Comparison of ENCODE assay signal across 7 cellular contexts in the genomic region with DNA sequence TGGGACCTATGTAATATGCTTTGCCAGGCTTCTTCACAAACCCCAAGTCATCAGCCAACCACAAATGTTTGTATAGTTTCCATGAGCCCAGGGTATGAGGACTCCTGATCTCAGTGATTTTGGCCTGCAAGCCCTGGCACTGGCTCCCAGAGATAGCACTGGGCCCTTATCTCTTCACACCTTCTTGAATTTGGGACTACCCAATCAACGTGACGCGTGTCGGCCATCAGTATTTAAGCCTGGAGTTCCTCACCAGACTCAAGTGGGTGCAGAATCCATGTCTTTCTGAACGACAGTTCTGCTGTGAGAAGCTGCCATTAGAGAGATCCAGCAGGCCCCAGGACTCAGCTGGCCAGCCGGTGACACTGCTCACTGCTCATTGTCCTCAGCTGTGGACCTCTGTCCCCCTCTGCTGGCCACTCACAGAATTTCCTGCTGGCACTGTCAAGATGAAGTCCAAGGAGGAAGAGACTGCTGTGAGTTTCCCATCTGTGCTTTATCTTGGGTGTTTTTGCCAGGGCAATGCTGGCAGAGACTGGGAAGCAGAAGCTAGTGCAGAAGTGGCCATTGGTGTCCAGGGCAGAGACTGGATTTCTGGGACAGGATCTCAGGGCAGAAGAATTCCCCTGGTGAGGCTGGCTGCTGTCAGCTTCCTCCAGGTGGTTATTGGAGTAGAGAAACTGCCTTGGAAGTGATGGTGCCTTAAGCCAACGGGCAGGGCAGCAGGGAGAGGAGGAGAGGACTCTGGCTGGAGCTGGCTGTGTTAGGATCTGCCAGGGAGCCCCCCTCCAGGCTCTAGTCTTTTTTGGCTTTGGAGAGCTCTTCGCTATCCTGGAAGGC. TPM values are rescaled to one million over a fixed set of nuclear protein-coding genes. Genes with fewer than 3 reads are reported as not detected.
DNase-seq lines count a peak whose midpoint lies in the region; TF ChIP-seq lines count a peak whose summit lies in the region.

No MANE protein-coding gene starts in this region.

- TF ChIP-seq CTCF in GM13976 (IDR thresholded peaks at IDR 0.05; ENCODE audit: borderline replicate concordance, control extremely low read depth, extremely low read depth, insufficient read depth, missing control alignments) (peak; percentile 96), stomach (IDR thresholded peaks at IDR 0.05) (peak in 6 of 7 experiments; percentile 67 to 98 (median 94))

- no peak overlapping the region for H3K27ac ChIP-seq in neuronal stem cell (replicated peaks; ENCODE audit: low read length)
- peak overlapping the region in 1 of 5 donors; percentile 28 for H3K27ac ChIP-seq in stomach

- H3K14ac ChIP-seq in neuronal stem cell (ENCODE audit: low read length) = no peak overlapping the region

- H2AK5ac ChIP-seq in neuronal stem cell (ENCODE audit: low read depth, low read length) = peak overlapping the region; percentile 51

- no peak overlapping the region for H3K9ac ChIP-seq in neuronal stem cell (ENCODE audit: low read depth, low read length, poor library complexity)

- H2BK120ac ChIP-seq in neuronal stem cell (ENCODE audit: low read depth, low read length) = no peak overlapping the region

- H3K4me1 ChIP-seq in neuronal stem cell (ENCODE audit: control insufficient read depth in 2 of 2, insufficient read depth in 1 of 2, low read depth in 1 of 2, low read length in 2 of 2) (peaks cover 4 to 5% of the 10 kb centered on the region in 2 donors), stomach (peaks cover 11 to 31% (median 15%) of the 10 kb centered on the region in 4 donors)

- H3K4me3 ChIP-seq in neuronal stem cell (ENCODE audit: low read length in 2 of 2) (no peak overlapping the region), stomach (no peak overlapping the region)

- intact Hi-C loops in stomach (cut with DNase I; ENCODE audit: low total_unique reads) = loop anchor here (10.0 kb wide), 2 partner anchors 131 to 281 kb away; partner anchors contain the start of gene RBBP5

- no peak overlapping the region for H2BK5ac ChIP-seq in neuronal stem cell (ENCODE audit: low read length)

- TF ChIP-seq EP300 in stomach (IDR thresholded peaks at IDR 0.05) = peak; percentile 11

- in situ Hi-C loops in GM13976 (cut with MboI; ENCODE audit: low sequenced_read_pairs, unreplicated experiment) = loop anchor here (10.0 kb wide), 1 partner anchor 261 kb away; no protein-coding TSS in a partner anchor

- peaks cover 0 to 2% of the 10 kb centered on the region in 2 donors for H3K36me3 ChIP-seq in neuronal stem cell (replicated peaks in 1 of 2; ENCODE audit: control insufficient read depth in 2 of 2, insufficient read depth in 2 of 2, low read length in 2 of 2)
- no peaks in the 10 kb centered on the region for H3K36me3 ChIP-seq in stomach

- H4K91ac ChIP-seq in neuronal stem cell (ENCODE audit: low read depth, low read length, poor library complexity) = no peak overlapping the region

- H2AFZ ChIP-seq in neuronal stem cell (ENCODE audit: low read length) = peak overlapping the region; percentile 86

- no peak overlapping the region for H3K18ac ChIP-seq in neuronal stem cell (ENCODE audit: low read length)

- no peaks in the 10 kb centered on the region for H3K9me3 ChIP-seq in neuronal stem cell (replicated peaks in 1 of 2; ENCODE audit: control insufficient read depth in 2 of 2, insufficient read depth in 1 of 2, low read depth in 1 of 2, low read length in 2 of 2)
- H3K9me3 ChIP-seq in stomach = no peaks in the 10 kb centered on the region

- H3K4me2 ChIP-seq in neuronal stem cell (ENCODE audit: insufficient read depth, low read length, poor library complexity, severe bottlenecking) = no peak overlapping the region

- H2BK12ac ChIP-seq in neuronal stem cell (ENCODE audit: low read length) = no peak overlapping the region

- H3K4ac ChIP-seq in neuronal stem cell (ENCODE audit: low read length) = no peak overlapping the region

- no peak overlapping the region for H2BK15ac ChIP-seq in neuronal stem cell (ENCODE audit: low read length)

- H3K79me1 ChIP-seq in neuronal stem cell (ENCODE audit: low read depth, low read length) = no peaks in the 10 kb centered on the region

- no peak overlapping the region for H3K23ac ChIP-seq in neuronal stem cell (ENCODE audit: low read depth, low read length, poor library complexity)

- peak; percentile 88 for DNase-seq in GM13976 (ENCODE audit: low spot score)
- DNase-seq in M059J (ENCODE audit: low read depth) = peak; percentile 79
- peak; percentile 75 for DNase-seq in RPMI7951 (ENCODE audit: low read depth)
- DNase-seq in activated T-helper 1 cell treated with anti-CD3 and anti-CD28 coated beads, Interleukin-2, amount 50 U/mL, for 16 hours (ENCODE audit: low read depth in 1 of 2, low spot score in 1 of 2) = peak; percentile 74
- peak; percentile 72 for DNase-seq in fibroblast of the conjunctiva (ENCODE audit: low read depth)
- peak; percentile 78 for DNase-seq in neuronal stem cell (ENCODE audit: low spot score)
- peak; percentile 92 for DNase-seq in stomach

- no peak for TF ChIP-seq POLR2A in stomach (IDR thresholded peaks at IDR 0.05)

- WGBS in neuronal stem cell (ENCODE audit: extremely low coverage in 2 of 2, insufficient read length in 2 of 2, insufficient replicate concordance in 1 of 2), 2 donors = no CpG with 5 or more reads among the region's 8 CpGs
- WGBS in stomach, 5 donors = 21 to 41% (median 27%) methylated on average over 4 to 8 of the region's 8 CpGs

- H3K27me3 ChIP-seq in neuronal stem cell (ENCODE audit: control insufficient read depth in 3 of 3, insufficient read depth in 3 of 3, low read depth in 1 of 3, low read length in 3 of 3) (no peaks in the 10 kb centered on the region), stomach (no peaks in the 10 kb centered on the region)

- no peak overlapping the region for H4K8ac ChIP-seq in neuronal stem cell (ENCODE audit: low read depth, low read length)

RNA-seq across cellular contexts. Expression of gene TMCC2, which starts 28.4 kb away (rescaled TPM):
- 0.69 and 2.7 TPM in 2 replicates for total RNA-seq in M059J (2014; rRNA removed; shearing (Covaris generic))
- total RNA-seq in RPMI7951 (2014; rRNA removed; shearing (Covaris generic)) = 0.48 and 1.1 TPM in 2 replicates
- polyA plus RNA-seq in neuronal stem cell (2013, experiment 1 of 2) = 13.3 TPM
- polyA plus RNA-seq in neuronal stem cell (2013, experiment 2 of 2) = 12.9 TPM
- total RNA-seq in stomach = 1 to 10 TPM in 2 of 5 donors, under 1 TPM in 1, not detected in 2; 0.45 to 3.1 (median 1.4) TPM
- polyA plus RNA-seq in stomach = 1 to 10 TPM in 2 of 3 donors, under 1 TPM in 1; 0.78 to 1.8 (median 1.5) TPM

RNA-seq across cellular contexts. Expression of gene DSTYK, which starts 44.7 kb away (rescaled TPM):
- total RNA-seq in M059J (2014; rRNA removed; shearing (Covaris generic)) = 5.3 and 7.4 TPM in 2 replicates
- 4.4 and 5.0 TPM in 2 replicates for total RNA-seq in RPMI7951 (2014; rRNA removed; shearing (Covaris generic))
- 6.2 TPM for polyA plus RNA-seq in neuronal stem cell (2013, experiment 1 of 2)
- 6.4 TPM for polyA plus RNA-seq in neuronal stem cell (2013, experiment 2 of 2)
- total RNA-seq in stomach = 10 to 100 TPM in 1 of 5 donors, 1 to 10 TPM in 4; 2.9 to 15.2 (median 5.8) TPM
- polyA plus RNA-seq in stomach = 1 to 10 TPM; 2.4 to 3.3 (median 2.4) TPM
